ENCODE assay signal across 1 cellular context in genomic region chr2:70035344-70035844, GRCh38.
TF ChIP-seq lines count a peak whose summit lies in the region.

No MANE protein-coding gene starts in this region.

TF ChIP-seq in WTC11, 78 proteins besides CTCF, POLR2A, EP300 and RAD21 (continued from another document):
- no peak for TF ChIP-seq SMAD3 (CRISPR knock-in tag; IDR thresholded peaks at IDR 0.05; ENCODE audit: borderline replicate concordance)
TF ChIP-seq in WTC11: peak in this region for 0.
